In genomic region chr1:76190749-76191424, GRCh38 we compare ENCODE assay signal across 12 cellular contexts.
DNase-seq lines count a peak whose midpoint lies in the region; ATAC-seq lines count a peak whose summit lies in the region.
"Had no signal": no experiment of that assay in that cellular context is flagged by ENCODE, and none has a peak within 500 bp of the region (broad histone marks: within the 10 kb centered on the region; RNA-seq: fewer than 3 reads in every experiment).

No MANE protein-coding gene starts in this region.

- H2BK120ac ChIP-seq in mesenchymal stem cell (ENCODE audit: low read depth, low read length) = no peak overlapping the region

- H2BK15ac ChIP-seq in mesenchymal stem cell (ENCODE audit: low read depth, poor library complexity, severe bottlenecking) = no peak overlapping the region

- H3K27ac Mint-ChIP-seq in naive B cell = peak overlapping the region in 1 of 6 donors; percentile 10
- H3K27ac Mint-ChIP-seq: activated CD4-positive, alpha-beta T cell treated with anti-CD3 and anti-CD28 coated beads, Interleukin-2, amount 10 ng/mL, durations not matched to agents 24 days and 14 days; activated T-helper 2 cell treated with anti-CD3 and anti-CD28 coated beads, Interferon-gamma antibody, Interleukin-2, Interleukin-4, amounts not matched to agents 10 μg/mL and 5 μg/mL and 100 μg/mL, durations not matched to agents 14 hours and 24 hours and 36 hours had no signal

- H3K18ac ChIP-seq in mesenchymal stem cell (ENCODE audit: low read depth in 1 of 2, low read length in 2 of 2) = no peak overlapping the region

- no peak overlapping the region for H2AFZ ChIP-seq in mesenchymal stem cell (ENCODE audit: low read depth, low read length)
- H2AFZ ChIP-seq: GM23248 had no signal

- H3K9ac ChIP-seq in mesenchymal stem cell (ENCODE audit: low read length) = no peak overlapping the region
- H3K9ac ChIP-seq: GM23248 had no signal

- no peaks in the 10 kb centered on the region for H3K36me3 ChIP-seq in mesenchymal stem cell (ENCODE audit: control insufficient read depth in 1 of 2, insufficient read depth in 2 of 2, low read depth in 1 of 2, low read length in 2 of 2)
- H3K36me3 ChIP-seq: ovary had no signal

- no peak overlapping the region for H2BK5ac ChIP-seq in mesenchymal stem cell (ENCODE audit: low read depth, low read length, poor library complexity, severe bottlenecking)

- H3K27me3 ChIP-seq in mesenchymal stem cell (ENCODE audit: control insufficient read depth in 1 of 2, insufficient read depth in 1 of 2, low read length in 2 of 2) = no peaks in the 10 kb centered on the region
- H3K27me3 ChIP-seq: ovary had no signal

- H4K8ac ChIP-seq in mesenchymal stem cell (ENCODE audit: low read length) = no peak overlapping the region

- H3K4me3 ChIP-seq in mesenchymal stem cell (ENCODE audit: insufficient read depth in 1 of 2, low read depth in 1 of 2, low read length in 2 of 2) = no peak overlapping the region
- H3K4me3 ChIP-seq: GM23248, ovary had no signal

- 87% methylated on average over 2 of the region's 4 CpGs for WGBS in mesenchymal stem cell

- H3K27me3 Mint-ChIP-seq in naive B cell = peaks cover 0 to 28% (median 26%) of the 10 kb centered on the region in 3 donors
- H3K27me3 Mint-ChIP-seq: activated CD4-positive, alpha-beta T cell treated with anti-CD3 and anti-CD28 coated beads, Interleukin-2, amount 10 ng/mL, durations not matched to agents 24 days and 14 days had no signal

- no peaks in the 10 kb centered on the region for H3K9me3 Mint-ChIP-seq in naive B cell
- H3K9me3 Mint-ChIP-seq: activated T-helper 2 cell treated with anti-CD3 and anti-CD28 coated beads, Interferon-gamma antibody, Interleukin-2, Interleukin-4, amounts not matched to agents 10 μg/mL and 5 μg/mL and 100 μg/mL, durations not matched to agents 14 hours and 24 hours and 36 hours had no signal

- H3K23ac ChIP-seq in mesenchymal stem cell (ENCODE audit: low read length in 2 of 2) = no peak overlapping the region

- H2AK5ac ChIP-seq in mesenchymal stem cell (ENCODE audit: low read length, severe bottlenecking) = no peak overlapping the region

- peak; percentile 80 for ATAC-seq in GM19035 (IDR thresholded peaks at IDR 0.05; ENCODE audit: unreplicated experiment)
- peak; percentile 61 for ATAC-seq in GM21723 (IDR thresholded peaks at IDR 0.05; ENCODE audit: unreplicated experiment)
- ATAC-seq in HG03135 (IDR thresholded peaks at IDR 0.05; ENCODE audit: unreplicated experiment) = peak; percentile 76
- peak; percentile 53 to 71 for ATAC-seq in naive B cell (ENCODE audit: low read depth in 2 of 2)

- H4K91ac ChIP-seq in mesenchymal stem cell (ENCODE audit: low read length) = no peak overlapping the region

- H3K36me3 Mint-ChIP-seq in naive B cell = no peaks in the 10 kb centered on the region

- no peaks in the 10 kb centered on the region for H3K79me1 ChIP-seq in mesenchymal stem cell (replicated peaks; ENCODE audit: low read length, poor library complexity, severe bottlenecking)

- H3K4me1 Mint-ChIP-seq in naive B cell = peaks cover 12 to 14% (median 13%) of the 10 kb centered on the region in 3 donors
- H3K4me1 Mint-ChIP-seq: activated CD4-positive, alpha-beta T cell treated with anti-CD3 and anti-CD28 coated beads, Interleukin-2, amount 10 ng/mL, durations not matched to agents 24 days and 14 days had no signal

- no peak overlapping the region for H3K4me3 Mint-ChIP-seq in naive B cell
- H3K4me3 Mint-ChIP-seq: activated CD4-positive, alpha-beta T cell treated with anti-CD3 and anti-CD28 coated beads, Interleukin-2, amount 10 ng/mL, durations not matched to agents 24 days and 14 days had no signal

- H3K4me2 ChIP-seq in mesenchymal stem cell (ENCODE audit: low read length, poor library complexity, severe bottlenecking) = no peak overlapping the region

- H3K14ac ChIP-seq in mesenchymal stem cell (ENCODE audit: low read length in 2 of 2) = no peak overlapping the region

- peak; percentile 6 for DNase-seq in naive B cell
- DNase-seq in mesenchymal stem cell = no peak
- DNase-seq in KG1 (lab: John Stamatoyannopoulos, UW) = no peak
- no peak for DNase-seq in T-helper 9 cell
- DNase-seq: activated CD4-positive, alpha-beta T cell treated with anti-CD3 and anti-CD28 coated beads, Interleukin-2, amount 10 ng/mL, durations not matched to agents 24 days and 14 days; GM23248; NCI-H2227 treated with DMSO at 0.1 percent for 48 hours; ovary had no signal

- H2BK12ac ChIP-seq in mesenchymal stem cell (ENCODE audit: low read length in 2 of 2) = no peak overlapping the region

- H3K9me3 ChIP-seq in mesenchymal stem cell (ENCODE audit: control insufficient read depth, low read length) = no peaks in the 10 kb centered on the region
- H3K9me3 ChIP-seq: ovary had no signal

- H3K4ac ChIP-seq in mesenchymal stem cell (ENCODE audit: low read depth in 1 of 2, low read length in 2 of 2) = no peak overlapping the region

- no peak overlapping the region for H3K27ac ChIP-seq in mesenchymal stem cell (ENCODE audit: low read length, poor library complexity, severe bottlenecking)
- H3K27ac ChIP-seq: GM23248, ovary had no signal

- H3K4me1 ChIP-seq in mesenchymal stem cell (ENCODE audit: control insufficient read depth, insufficient read depth, low read depth, low read length) = no peaks in the 10 kb centered on the region
